In the genomic region with DNA sequence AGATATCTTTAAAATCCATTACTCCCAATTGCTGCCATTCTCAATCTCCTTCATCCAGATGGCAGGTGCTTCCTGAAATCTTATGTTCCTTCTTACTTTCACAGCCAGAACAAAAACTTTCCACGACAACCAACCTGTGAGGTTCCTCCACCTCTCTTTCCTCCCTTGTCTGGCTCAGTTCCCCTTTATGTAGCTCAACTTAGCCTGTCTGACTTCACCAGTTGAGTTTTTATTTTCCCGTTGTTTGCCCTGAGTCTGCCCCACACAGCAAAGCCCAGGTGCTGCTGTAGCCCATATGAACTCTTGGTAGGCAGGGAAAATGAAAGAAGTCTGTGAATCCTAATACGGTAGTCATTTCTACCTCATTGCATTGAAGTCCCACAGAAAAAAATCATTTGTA, we compare ENCODE assay signal across 16 cellular contexts.
DNase-seq lines count a peak whose midpoint lies in the region; ATAC-seq, FAIRE-seq and TF ChIP-seq lines count a peak whose summit lies in the region.
"Had no signal": no experiment of that assay in that cellular context is flagged by ENCODE, and none has a peak within 500 bp of the region (broad histone marks: within the 10 kb centered on the region; RNA-seq: fewer than 3 reads in every experiment).

No MANE protein-coding gene starts in this region.

- H3K4me1 ChIP-seq in K562 (replicated peaks in 1 of 2; ENCODE audit: control insufficient read depth in 2 of 2, insufficient read depth in 2 of 2, low read length in 2 of 2): no peaks in the 10 kb centered on the region

- POLR2A ChIA-PET in K562 (lab: Yijun Ruan, JAX): no interaction called here

- H3K4me2 ChIP-seq in K562 (ENCODE audit: insufficient read depth, low read length): no peak overlapping the region

- ATAC-seq in GM18508 (IDR thresholded peaks at IDR 0.05; ENCODE audit: insufficient read depth, unreplicated experiment): peak; percentile 61
- ATAC-seq in GM21526 (IDR thresholded peaks at IDR 0.05; ENCODE audit: low FRiP score, unreplicated experiment): peak; percentile 68
- peak; percentile 53 for ATAC-seq in HG03280 (IDR thresholded peaks at IDR 0.05; ENCODE audit: unreplicated experiment)
- ATAC-seq in K562: no peak
- ATAC-seq in effector memory CD8-positive, alpha-beta T cell (replicated peaks): no peak
- ATAC-seq: Panc1 had no signal

- no peaks in the 10 kb centered on the region for H3K27me3 ChIP-seq in K562 (ENCODE audit: control insufficient read depth in 2 of 2, insufficient read depth in 2 of 2, low read length in 2 of 2)

- TF ChIP-seq EP300 in K562 (IDR thresholded peaks at IDR 0.05; ENCODE audit: low read length): no peak

- H3K4me3 ChIP-seq in K562: no peak overlapping the region
- H3K4me3 ChIP-seq: lung had no signal

- no peaks in the 10 kb centered on the region for H3K36me3 ChIP-seq in K562 (ENCODE audit: control insufficient read depth, insufficient read depth, low read length)

- peaks cover 45 to 63% of the 10 kb centered on the region in 2 donors for H3K27me3 Mint-ChIP-seq in effector memory CD8-positive, alpha-beta T cell

- in situ Hi-C loops in K562 (cut with MboI): no loop called here

- TF ChIP-seq CTCF in K562 (IDR thresholded peaks at IDR 0.05 in 2 of 3, conservative IDR thresholded peaks at IDR 0.05 in 1 of 3; ENCODE audit: insufficient read depth in 2 of 3, low read depth in 1 of 3, low read length in 3 of 3): no peak

- peaks cover 0 to 3% of the 10 kb centered on the region in 2 donors for H3K4me1 Mint-ChIP-seq in effector memory CD8-positive, alpha-beta T cell (ENCODE audit: low read depth in 2 of 2)

- no peak overlapping the region for H2AFZ ChIP-seq in K562 (ENCODE audit: low read depth, low read length)

- no peak for TF ChIP-seq POLR2A in K562 (conservative IDR thresholded peaks at IDR 0.05)

- H3K9me1 ChIP-seq in K562 (ENCODE audit: control insufficient read depth, insufficient read depth, low read length): no peaks in the 10 kb centered on the region

- intact Hi-C loops in K562 (cut with micrococcal nuclease): no loop called here

- H3K9me3 ChIP-seq in K562 (replicated peaks; ENCODE audit: control insufficient read depth, insufficient read depth, low read depth, low read length): no peaks in the 10 kb centered on the region

- DNase-seq in K562 (ENCODE audit: extremely low read depth in 1 of 4, low spot score in 3 of 4): no peak
- DNase-seq in amniotic stem cell (lab: John Stamatoyannopoulos, UW): no peak
- no peak for DNase-seq in NCI-H526 treated with DMSO at 0.1 percent for 48 hours (lab: John Stamatoyannopoulos, UW)
- no peak for DNase-seq in A172 (ENCODE audit: low spot score)
- DNase-seq in effector memory CD8-positive, alpha-beta T cell: no peak
- DNase-seq: activated B cell treated with CpG ODN at 0.5 μM for 24 hours, activated gamma-delta T cell, NCI-H1105, retina had no signal

- H3K9me3 Mint-ChIP-seq in effector memory CD8-positive, alpha-beta T cell: no peaks in the 10 kb centered on the region
- H3K9me3 Mint-ChIP-seq: activated B cell treated with CpG ODN at 0.5 μM for 24 hours had no signal

- H3K4me3 Mint-ChIP-seq in effector memory CD8-positive, alpha-beta T cell: no peak overlapping the region
- H3K4me3 Mint-ChIP-seq: activated B cell treated with CpG ODN at 0.5 μM for 24 hours had no signal

- H3K79me2 ChIP-seq in K562 (ENCODE audit: control insufficient read depth, insufficient read depth, low read length): no peaks in the 10 kb centered on the region

- 17% methylated on average over 3 of the region's 3 CpGs for WGBS in K562 (ENCODE audit: insufficient coverage, low coverage, missing lambda C conversion rate)

- no peak overlapping the region for H3K9ac ChIP-seq in K562 (ENCODE audit: insufficient read depth in 1 of 2, low read depth in 2 of 2, low read length in 2 of 2)

- H3K27ac ChIP-seq in K562 (ENCODE audit: extremely low read depth, low read depth, low read length): no peak overlapping the region
- H3K27ac ChIP-seq: C4-2B had no signal

- TF ChIP-seq RAD21 in K562 (CRISPR knock-in tag; conservative IDR thresholded peaks at IDR 0.05 in 1 of 2, IDR thresholded peaks at IDR 0.05 in 1 of 2): no peak

- H3K36me3 Mint-ChIP-seq in effector memory CD8-positive, alpha-beta T cell (ENCODE audit: insufficient read depth): no peaks in the 10 kb centered on the region

- FAIRE-seq in K562 (lab: Jason Lieb, UNC): no peak
- FAIRE-seq: colon had no signal

- no peaks in the 10 kb centered on the region for H4K20me1 ChIP-seq in K562 (replicated peaks; ENCODE audit: control insufficient read depth, insufficient read depth, low read length)

- no TSS peak for BruUV-seq in K562 (replicated peaks; lab: Mats Ljungman, UMichigan)

- CTCF ChIA-PET in K562 (lab: Yijun Ruan, JAX; ENCODE audit: low intra/inter-chr PET ratio): no interaction called here

- H3K27ac Mint-ChIP-seq in effector memory CD8-positive, alpha-beta T cell: peak overlapping the region in 1 of 2 donors; percentile 41
- H3K27ac Mint-ChIP-seq: activated B cell treated with CpG ODN at 0.5 μM for 24 hours had no signal

TF ChIP-seq in K562, 482 proteins besides CTCF, POLR2A, EP300 and RAD21:
- TF ChIP-seq, protein P1, sequence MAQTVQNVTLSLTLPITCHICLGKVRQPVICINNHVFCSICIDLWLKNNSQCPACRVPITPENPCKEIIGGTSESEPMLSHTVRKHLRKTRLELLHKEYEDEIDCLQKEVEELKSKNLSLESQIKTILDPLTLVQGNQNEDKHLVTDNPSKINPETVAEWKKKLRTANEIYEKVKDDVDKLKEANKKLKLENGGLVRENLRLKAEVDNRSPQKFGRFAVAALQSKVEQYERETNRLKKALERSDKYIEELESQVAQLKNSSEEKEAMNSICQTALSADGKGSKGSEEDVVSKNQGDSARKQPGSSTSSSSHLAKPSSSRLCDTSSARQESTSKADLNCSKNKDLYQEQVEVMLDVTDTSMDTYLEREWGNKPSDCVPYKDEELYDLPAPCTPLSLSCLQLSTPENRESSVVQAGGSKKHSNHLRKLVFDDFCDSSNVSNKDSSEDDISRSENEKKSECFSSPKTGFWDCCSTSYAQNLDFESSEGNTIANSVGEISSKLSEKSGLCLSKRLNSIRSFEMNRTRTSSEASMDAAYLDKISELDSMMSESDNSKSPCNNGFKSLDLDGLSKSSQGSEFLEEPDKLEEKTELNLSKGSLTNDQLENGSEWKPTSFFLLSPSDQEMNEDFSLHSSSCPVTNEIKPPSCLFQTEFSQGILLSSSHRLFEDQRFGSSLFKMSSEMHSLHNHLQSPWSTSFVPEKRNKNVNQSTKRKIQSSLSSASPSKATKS (CRISPR knock-in tag; IDR thresholded peaks at IDR 0.05): no peak
- TF ChIP-seq GATA2 (CRISPR knock-in tag; IDR thresholded peaks at IDR 0.05) (no peak), ZNF146 (CRISPR knock-in tag; IDR thresholded peaks at IDR 0.05; ENCODE audit: unreplicated experiment) (no peak), NELFE (IDR thresholded peaks at IDR 0.05; ENCODE audit: insufficient read depth, insufficient read length) (no peak), SPI1 (IDR thresholded peaks at IDR 0.05; ENCODE audit: borderline replicate concordance, low read depth, low read length) (peak; percentile 19; the same call in 1 of the 2 replicates)
- TF ChIP-seq, protein P2, sequence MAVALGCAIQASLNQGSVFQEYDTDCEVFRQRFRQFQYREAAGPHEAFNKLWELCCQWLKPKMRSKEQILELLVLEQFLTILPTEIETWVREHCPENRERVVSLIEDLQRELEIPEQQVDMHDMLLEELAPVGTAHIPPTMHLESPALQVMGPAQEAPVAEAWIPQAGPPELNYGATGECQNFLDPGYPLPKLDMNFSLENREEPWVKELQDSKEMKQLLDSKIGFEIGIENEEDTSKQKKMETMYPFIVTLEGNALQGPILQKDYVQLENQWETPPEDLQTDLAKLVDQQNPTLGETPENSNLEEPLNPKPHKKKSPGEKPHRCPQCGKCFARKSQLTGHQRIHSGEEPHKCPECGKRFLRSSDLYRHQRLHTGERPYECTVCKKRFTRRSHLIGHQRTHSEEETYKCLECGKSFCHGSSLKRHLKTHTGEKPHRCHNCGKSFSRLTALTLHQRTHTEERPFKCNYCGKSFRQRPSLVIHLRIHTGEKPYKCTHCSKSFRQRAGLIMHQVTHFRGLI (CRISPR knock-in tag; IDR thresholded peaks at IDR 0.05): no peak
TF ChIP-seq in K562: peak in this region for 1.

Comparison
In these comparisons a context has a peak if more than half of its experiments do, and no peak if none do; other contexts are left out.
1. ATAC-seq: peak in GM18508 (single experiment), GM21526 (single experiment) and HG03280 (single experiment); none in K562 (single experiment) and effector memory CD8-positive, alpha-beta T cell (single experiment).